ENCODE assay signal across 9 cellular contexts in the genomic region with DNA sequence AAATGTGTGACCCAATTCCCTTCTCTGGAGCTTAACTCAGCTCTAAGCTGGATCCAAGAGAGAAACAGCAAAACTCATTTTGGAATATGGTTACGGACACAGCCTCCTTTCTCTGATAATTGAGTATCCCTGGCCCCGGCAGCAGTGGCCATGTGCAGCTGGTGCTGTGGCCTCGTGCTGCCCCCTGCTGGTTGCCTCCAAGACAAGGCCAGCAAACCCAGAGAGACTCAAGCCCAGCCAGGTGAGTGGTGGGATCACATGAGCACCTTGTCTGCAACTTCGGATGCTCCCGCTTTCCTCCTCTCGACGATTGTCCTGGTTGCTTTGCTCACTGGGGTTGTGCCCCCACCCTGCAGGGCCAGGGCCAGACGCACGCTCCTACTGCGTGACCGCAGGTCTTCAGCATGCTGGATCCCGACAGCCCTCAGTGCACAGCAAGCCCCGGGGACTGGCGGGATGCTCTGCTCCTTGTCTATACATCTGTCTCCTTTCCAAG. TPM values are rescaled to one million over a fixed set of nuclear protein-coding genes. Genes with fewer than 3 reads are reported as not detected.
A peak's percentile ranks its signal among the peaks of the same experiment; 100 is the strongest.
DNase-seq lines count a peak whose midpoint lies in the region; ATAC-seq and TF ChIP-seq lines count a peak whose summit lies in the region.
"Had no signal": no experiment of that assay in that cellular context is flagged by ENCODE, and none has a peak within 500 bp of the region (broad histone marks: within the 10 kb centered on the region; RNA-seq: fewer than 3 reads in every experiment).

No MANE protein-coding gene starts in this region.

- H3K4me2 ChIP-seq in parathyroid adenoma (ENCODE audit: low read length) = no peak overlapping the region

- H3K9ac ChIP-seq in parathyroid adenoma = no peak overlapping the region

- WGBS in transverse colon (ENCODE audit: low coverage in 1 of 2), 2 donors = 24% methylated on average over 14 of the region's 14 CpGs; no CpG with 5 or more reads in 1 of the 2 donors

- no peak overlapping the region for H3K27ac Mint-ChIP-seq in glutamatergic neuron (ENCODE audit: unreplicated experiment)
- H3K27ac Mint-ChIP-seq: dendritic cell treated with granulocyte-macrophage colony-stimulating factor and Interleukin-4, amounts not matched to agents 40 ng/mL and 50 ng/mL, for 4 days had no signal

- H2AFZ ChIP-seq in parathyroid adenoma = peak overlapping the region; percentile 51

- in situ Hi-C loops in transverse colon (cut with MboI; ENCODE audit: low pct_ligation_motif_present in 1 of 4, low pct_unique_long_range_greater_than_20kb in 1 of 4, low sequenced_read_pairs in 3 of 4) = loop anchor here in 3 of 4 donors (25.0 kb wide), 1 partner anchor 367 kb away; the partner anchor contains the start of gene SFTPA2 (in 3 of the 3)

- H3K4me1 ChIP-seq in SJCRH30 (no peaks in the 10 kb centered on the region), parathyroid adenoma (no peaks in the 10 kb centered on the region), transverse colon (peaks cover 0 to 6% (median 0%) of the 10 kb centered on the region in 4 donors)

- no peaks in the 10 kb centered on the region for H3K27me3 ChIP-seq in SJCRH30
- no peaks in the 10 kb centered on the region for H3K27me3 ChIP-seq in parathyroid adenoma (ENCODE audit: control insufficient read depth, insufficient read depth, low read length)
- peaks cover 14% of the 10 kb centered on the region for H3K27me3 ChIP-seq in transverse colon

- peaks cover 3% of the 10 kb centered on the region for H3K9me3 Mint-ChIP-seq in glutamatergic neuron (ENCODE audit: unreplicated experiment)

- ATAC-seq in GM19463 (IDR thresholded peaks at IDR 0.05; ENCODE audit: unreplicated experiment) = peak; percentile 95

- H3K4me1 Mint-ChIP-seq in glutamatergic neuron (ENCODE audit: low read depth, unreplicated experiment) = peaks cover 10% of the 10 kb centered on the region

- intact Hi-C loops in transverse colon (cut with DNase I; ENCODE audit: low total_unique reads) = no loop called here

- peak; percentile 97 for TF ChIP-seq CTCF in glutamatergic neuron (IDR thresholded peaks at IDR 0.05; ENCODE audit: partially characterized antibody, unreplicated experiment)
- TF ChIP-seq CTCF in parathyroid adenoma (IDR thresholded peaks at IDR 0.05) = peak; percentile 91
- TF ChIP-seq CTCF in transverse colon (IDR thresholded peaks at IDR 0.05) = peak; percentile 87 to 91 (median 89)

- TF ChIP-seq EP300 in transverse colon (IDR thresholded peaks at IDR 0.05; ENCODE audit: low read depth) = no peak

- no peak for TF ChIP-seq POLR2A in transverse colon (IDR thresholded peaks at IDR 0.05)

- no peaks in the 10 kb centered on the region for H3K79me2 ChIP-seq in parathyroid adenoma

- peak; percentile 77 for DNase-seq in D341Med (ENCODE audit: low spot score)
- peak; percentile 60 for DNase-seq in HT-29 (ENCODE audit: low spot score)
- DNase-seq in SJCRH30 = peak; percentile 75 to 90
- DNase-seq in activated naive CD4-positive, alpha-beta T cell (lab: John Stamatoyannopoulos, UW) = peak; percentile 20 to 64 (median 49)
- DNase-seq in glutamatergic neuron = peak; percentile 90
- peak; percentile 83 for DNase-seq in transverse colon

- 0 out of 2 replicates have a peak, but pooled peaks cover 4% of the 10 kb centered on the region for H3K36me3 ChIP-seq in SJCRH30
- no peaks in the 10 kb centered on the region for H3K36me3 ChIP-seq in parathyroid adenoma (ENCODE audit: control insufficient read depth, insufficient read depth, low read length)
- no peaks in the 10 kb centered on the region for H3K36me3 ChIP-seq in transverse colon

- H3K9me3 ChIP-seq in SJCRH30 (replicated peaks) (no peaks in the 10 kb centered on the region), parathyroid adenoma (ENCODE audit: control insufficient read depth, low read length) (no peaks in the 10 kb centered on the region), transverse colon (no peaks in the 10 kb centered on the region)

- peaks cover 2% of the 10 kb centered on the region for H3K27me3 Mint-ChIP-seq in glutamatergic neuron (ENCODE audit: unreplicated experiment)

- H3K4me3 ChIP-seq in SJCRH30 (no peak overlapping the region), parathyroid adenoma (ENCODE audit: low read depth, low read length) (no peak overlapping the region), transverse colon (no peak overlapping the region)

- H3K27ac ChIP-seq in SJCRH30 (no peak overlapping the region), parathyroid adenoma (no peak overlapping the region), transverse colon (no peak overlapping the region)

- no peaks in the 10 kb centered on the region for H3K36me3 Mint-ChIP-seq in glutamatergic neuron (ENCODE audit: unreplicated experiment)

- peak overlapping the region; percentile 45 for H3K4me3 Mint-ChIP-seq in glutamatergic neuron (ENCODE audit: unreplicated experiment)
- H3K4me3 Mint-ChIP-seq: dendritic cell treated with granulocyte-macrophage colony-stimulating factor and Interleukin-4, amounts not matched to agents 40 ng/mL and 50 ng/mL, for 4 days had no signal

RNA-seq across cellular contexts. Expression of gene SFTPD, which starts 19.4 kb away (rescaled TPM):
- total RNA-seq in HT-29 (2014; rRNA removed; shearing (Covaris generic)) = not detected in 2 replicates
- total RNA-seq in SJCRH30 (2014; rRNA removed; shearing (Covaris generic)) = 0.22 TPM in 1 of 2 replicates, not detected in the other
- 0.51 TPM for total RNA-seq in glutamatergic neuron (ENCODE audit: unreplicated experiment)
- not detected for total RNA-seq in transverse colon
